In genomic region chr4:3391422-3391821, GRCh38 we compare ENCODE assay signal across 23 cellular contexts. TPM values are rescaled to one million over a fixed set of nuclear protein-coding genes. Genes with fewer than 3 reads are reported as not detected.
DNase-seq lines count a peak whose midpoint lies in the region; ATAC-seq and FAIRE-seq lines count a peak whose summit lies in the region.
"Had no signal": no experiment of that assay in that cellular context is flagged by ENCODE, and none has a peak within 500 bp of the region (broad histone marks: within the 10 kb centered on the region; RNA-seq: fewer than 3 reads in every experiment).

No MANE protein-coding gene starts in this region.

- no peak overlapping the region for H2AK5ac ChIP-seq in neuronal stem cell (ENCODE audit: low read depth, low read length)

- H3K27me3 ChIP-seq in neuronal stem cell (ENCODE audit: control insufficient read depth in 3 of 3, insufficient read depth in 3 of 3, low read depth in 1 of 3, low read length in 3 of 3), result no peaks in the 10 kb centered on the region

- H3K18ac ChIP-seq in neuronal stem cell (ENCODE audit: low read length), result peak overlapping the region; percentile 11

- no peak overlapping the region for H3K23ac ChIP-seq in neuronal stem cell (ENCODE audit: low read depth, low read length, poor library complexity)

- intact Hi-C loops in cardiac septum (cut with DNase I) (no loop called here), Right ventricle myocardium superior (cut with DNase I) (no loop called here)

- H3K14ac ChIP-seq in neuronal stem cell (ENCODE audit: low read length), result no peak overlapping the region

- no peak overlapping the region for H2BK15ac ChIP-seq in neuronal stem cell (ENCODE audit: low read length)

- no peak overlapping the region for H4K91ac ChIP-seq in neuronal stem cell (ENCODE audit: low read depth, low read length, poor library complexity)

- ATAC-seq in Right ventricle myocardium superior (ENCODE audit: poor library complexity), result no peak
- ATAC-seq: SK-N-SH treated with all-trans-retinoic acid at 6 μM for 48 hours had no signal

- H2BK5ac ChIP-seq in neuronal stem cell (ENCODE audit: low read length), result no peak overlapping the region

- no peak overlapping the region for H3K4ac ChIP-seq in neuronal stem cell (ENCODE audit: low read length)

- H2BK12ac ChIP-seq in neuronal stem cell (ENCODE audit: low read length), result no peak overlapping the region

- no peak overlapping the region for H3K27ac ChIP-seq in neuronal stem cell (replicated peaks; ENCODE audit: low read length)
- H3K27ac ChIP-seq: KMS-11 had no signal

- H2AFZ ChIP-seq in neuronal stem cell (ENCODE audit: low read length), result no peak overlapping the region

- H2BK120ac ChIP-seq in neuronal stem cell (ENCODE audit: low read depth, low read length), result no peak overlapping the region

- H3K36me3 ChIP-seq in neuronal stem cell (replicated peaks in 1 of 2; ENCODE audit: control insufficient read depth in 2 of 2, insufficient read depth in 2 of 2, low read length in 2 of 2), result no peaks in the 10 kb centered on the region
- H3K36me3 ChIP-seq: HAP-1 had no signal

- DNase-seq in cardiac septum (ENCODE audit: low spot score) (peak; percentile 72), Right ventricle myocardium superior (no peak), RCC 7860 (ENCODE audit: low spot score) (peak; percentile 64), kidney tubule cell (ENCODE audit: low spot score) (peak; percentile 33), neuronal stem cell (ENCODE audit: low spot score) (no peak), NCI-H187 treated with DMSO at 0.1 percent for 48 hours (lab: John Stamatoyannopoulos, UW) (no peak), GM19238 (ENCODE audit: insufficient read length, low spot score) (no peak)
- no peak for DNase-seq in stimulated activated CD8-positive, alpha-beta memory T cell treated with anti-CD3 and anti-CD28 coated beads, Interleukin-4, amount 100 ng/mL, for 48 hours
- DNase-seq: 8988T, AML-193, DMS53, NCI-H1105 treated with DMSO at 0.1 percent for 48 hours, NCI-H1694, NCI-H446, NCI-H526, SHP77 treated with DMSO at 0.1 percent for 48 hours had no signal

- FAIRE-seq in RCC 7860 (lab: Jason Lieb, UNC), result peak; percentile 90
- FAIRE-seq: HTR-8/SVneo had no signal

- no peak overlapping the region for H3K9ac ChIP-seq in neuronal stem cell (ENCODE audit: low read depth, low read length, poor library complexity)
- H3K9ac ChIP-seq: KMS-11 had no signal

- H3K4me2 ChIP-seq in neuronal stem cell (ENCODE audit: insufficient read depth, low read length, poor library complexity, severe bottlenecking), result no peak overlapping the region
- H3K4me2 ChIP-seq: KMS-11 had no signal

- H3K4me3 ChIP-seq in neuronal stem cell (ENCODE audit: low read length in 2 of 2), result no peak overlapping the region
- H3K4me3 ChIP-seq: HAP-1 had no signal

- H3K79me1 ChIP-seq in neuronal stem cell (ENCODE audit: low read depth, low read length), result peaks cover 1% of the 10 kb centered on the region

- peaks cover 37 to 39% of the 10 kb centered on the region in 2 donors for H3K4me1 ChIP-seq in neuronal stem cell (ENCODE audit: control insufficient read depth in 2 of 2, insufficient read depth in 1 of 2, low read depth in 1 of 2, low read length in 2 of 2)
- H3K4me1 ChIP-seq: HAP-1 had no signal

- WGBS in neuronal stem cell (ENCODE audit: extremely low coverage in 2 of 2, insufficient read length in 2 of 2, insufficient replicate concordance in 1 of 2), 2 donors, result no CpG with 5 or more reads among the region's 9 CpGs

- peaks cover 1 to 5% of the 10 kb centered on the region in 2 donors for H3K9me3 ChIP-seq in neuronal stem cell (replicated peaks in 1 of 2; ENCODE audit: control insufficient read depth in 2 of 2, insufficient read depth in 1 of 2, low read depth in 1 of 2, low read length in 2 of 2)
- H3K9me3 ChIP-seq: HAP-1 had no signal

- H4K8ac ChIP-seq in neuronal stem cell (ENCODE audit: low read depth, low read length), result no peak overlapping the region

RNA-seq across cellular contexts. Expression of gene HGFAC, which starts 50.3 kb away (rescaled TPM):
- total RNA-seq in cardiac septum, result 0.38 TPM
- total RNA-seq in Right ventricle myocardium superior, result 1.9 TPM
- polyA plus RNA-seq in neuronal stem cell (2013, experiment 1 of 2), result 0.59 TPM
- 0.61 TPM for polyA plus RNA-seq in neuronal stem cell (2013, experiment 2 of 2)
- total RNA-seq: RPMI7951 had no signal
- polyA plus RNA-seq: AG04450, CD14-positive monocyte had no signal

Comparison
In these comparisons a context has a peak if more than half of its experiments do, and no peak if none do; other contexts are left out.
1. DNase-seq: peak in cardiac septum (single experiment), RCC 7860 (single experiment) and kidney tubule cell (single experiment); none in Right ventricle myocardium superior (single experiment), neuronal stem cell (single experiment), stimulated activated CD8-positive, alpha-beta memory T cell treated with anti-CD3 and anti-CD28 coated beads, Interleukin-4, amount 100 ng/mL, for 48 hours (single experiment), NCI-H187 treated with DMSO at 0.1 percent for 48 hours (single experiment) and GM19238 (single experiment).